In genomic region chr19:7925171-7925837, GRCh38 we compare ENCODE assay signal across 8 cellular contexts. TPM values are rescaled to one million over a fixed set of nuclear protein-coding genes. Genes with fewer than 3 reads are reported as not detected.
DNase-seq lines count a peak whose midpoint lies in the region; TF ChIP-seq lines count a peak whose summit lies in the region.

No MANE protein-coding gene starts in this region.

- POLR2A ChIA-PET in activated CD4-positive, alpha-beta memory T cell treated with anti-CD3 and anti-CD28 coated beads, Interleukin-2, amount 10 ng/mL, durations not matched to agents 7 days and 5 days (lab: Charles Lee) = no interaction called here

- CTCF ChIA-PET in activated CD4-positive, alpha-beta memory T cell treated with anti-CD3 and anti-CD28 coated beads, Interleukin-2, amount 10 ng/mL, durations not matched to agents 7 days and 5 days (lab: Charles Lee) = no interaction called here

- H3K4me1 Mint-ChIP-seq in activated CD4-positive, alpha-beta memory T cell treated with anti-CD3 and anti-CD28 coated beads, Interleukin-2, amount 10 ng/mL, durations not matched to agents 7 days and 5 days = peaks cover 32% of the 10 kb centered on the region

- TF ChIP-seq CTCF in HFF-Myc (IDR thresholded peaks at IDR 0.05; ENCODE audit: low read depth, low read length, missing control alignments) = peak; percentile 71

- no peaks in the 10 kb centered on the region for H3K27me3 Mint-ChIP-seq in activated CD4-positive, alpha-beta memory T cell treated with anti-CD3 and anti-CD28 coated beads, Interleukin-2, amount 10 ng/mL, durations not matched to agents 7 days and 5 days

- H3K4me3 Mint-ChIP-seq in activated CD4-positive, alpha-beta memory T cell treated with anti-CD3 and anti-CD28 coated beads, Interleukin-2, amount 10 ng/mL, durations not matched to agents 7 days and 5 days = peak overlapping the region; percentile 70

- peak overlapping the region; percentile 40 for H3K27ac Mint-ChIP-seq in activated CD4-positive, alpha-beta memory T cell treated with anti-CD3 and anti-CD28 coated beads, Interleukin-2, amount 10 ng/mL, durations not matched to agents 7 days and 5 days

- DNase-seq in Ammon's horn (ENCODE audit: low spot score) (peak; percentile 63), HFF-Myc (ENCODE audit: extremely low read depth, low read depth) (no peak), NCI-H82 treated with DMSO at 0.1 percent for 48 hours (lab: John Stamatoyannopoulos, UW; ENCODE audit: unreplicated experiment) (peak; percentile 14), mucosa of gallbladder (ENCODE audit: low spot score) (peak; percentile 53), mesenteric fat pad (ENCODE audit: low spot score) (no peak)
- DNase-seq in activated CD4-positive, alpha-beta memory T cell treated with anti-CD3 and anti-CD28 coated beads, Interleukin-2, amount 10 ng/mL, durations not matched to agents 7 days and 5 days = peak; percentile 81
- peak; percentile 70 for DNase-seq in effector CD8-positive, alpha-beta T cell (lab: John Stamatoyannopoulos, UW)
- peak; percentile 93 for DNase-seq in stimulated activated CD8-positive, alpha-beta memory T cell treated with anti-CD3 and anti-CD28 coated beads, Interleukin-4, amount 100 ng/mL, for 48 hours

- peak overlapping the region; percentile 44 for H3K4me3 ChIP-seq in HFF-Myc (replicated peaks; ENCODE audit: low read depth, low read length)

- H3K36me3 Mint-ChIP-seq in activated CD4-positive, alpha-beta memory T cell treated with anti-CD3 and anti-CD28 coated beads, Interleukin-2, amount 10 ng/mL, durations not matched to agents 7 days and 5 days (ENCODE audit: low read depth) = no peaks in the 10 kb centered on the region

- H3K9me3 Mint-ChIP-seq in activated CD4-positive, alpha-beta memory T cell treated with anti-CD3 and anti-CD28 coated beads, Interleukin-2, amount 10 ng/mL, durations not matched to agents 7 days and 5 days = no peaks in the 10 kb centered on the region

RNA-seq across cellular contexts. Expression of gene CTXN1, which starts 0.6 kb away (rescaled TPM):
- total RNA-seq in activated CD4-positive, alpha-beta memory T cell treated with anti-CD3 and anti-CD28 coated beads, Interleukin-2, amount 10 ng/mL, durations not matched to agents 7 days and 5 days = not detected
- 5.9 TPM for total RNA-seq in mucosa of gallbladder
- total RNA-seq in mesenteric fat pad = 0.96 TPM

RNA-seq across cellular contexts. Expression of gene SNAPC2, which starts 5.2 kb away (rescaled TPM):
- 10 to 100 TPM; 20.4 to 24.1 TPM for total RNA-seq in activated CD4-positive, alpha-beta memory T cell treated with anti-CD3 and anti-CD28 coated beads, Interleukin-2, amount 10 ng/mL, durations not matched to agents 7 days and 5 days
- total RNA-seq in mucosa of gallbladder = 18.7 TPM
- total RNA-seq in mesenteric fat pad = 17.8 TPM

RNA-seq across cellular contexts. Expression of gene TGFBR3L, which starts 10.7 kb away (rescaled TPM):
- 1 to 10 TPM; 4.2 to 4.6 TPM for total RNA-seq in activated CD4-positive, alpha-beta memory T cell treated with anti-CD3 and anti-CD28 coated beads, Interleukin-2, amount 10 ng/mL, durations not matched to agents 7 days and 5 days
- total RNA-seq in mucosa of gallbladder = 0.52 TPM
- total RNA-seq in mesenteric fat pad = not detected

RNA-seq across cellular contexts. Expression of gene TIMM44, which starts 18.2 kb away (rescaled TPM):
- 10 to 100 TPM; 48.4 to 50.9 TPM for total RNA-seq in activated CD4-positive, alpha-beta memory T cell treated with anti-CD3 and anti-CD28 coated beads, Interleukin-2, amount 10 ng/mL, durations not matched to agents 7 days and 5 days
- total RNA-seq in mucosa of gallbladder (46.2 TPM), mesenteric fat pad (48.9 TPM)

RNA-seq across cellular contexts. Expression of gene MAP2K7, which starts 21.6 kb away (rescaled TPM):
- 10 to 100 TPM; 42.6 to 42.9 TPM for total RNA-seq in activated CD4-positive, alpha-beta memory T cell treated with anti-CD3 and anti-CD28 coated beads, Interleukin-2, amount 10 ng/mL, durations not matched to agents 7 days and 5 days
- total RNA-seq in mucosa of gallbladder = 39.1 TPM
- 26.7 TPM for total RNA-seq in mesenteric fat pad

Comparison
In these comparisons a context has a peak if more than half of its experiments do, and no peak if none do; other contexts are left out.
1. DNase-seq: peak in Ammon's horn (single experiment), NCI-H82 treated with DMSO at 0.1 percent for 48 hours (single experiment), activated CD4-positive, alpha-beta memory T cell treated with anti-CD3 and anti-CD28 coated beads, Interleukin-2, amount 10 ng/mL, durations not matched to agents 7 days and 5 days (single experiment), effector CD8-positive, alpha-beta T cell (single experiment), mucosa of gallbladder (single experiment) and stimulated activated CD8-positive, alpha-beta memory T cell treated with anti-CD3 and anti-CD28 coated beads, Interleukin-4, amount 100 ng/mL, for 48 hours (single experiment); none in HFF-Myc (single experiment) and mesenteric fat pad (single experiment).